In the genomic region with DNA sequence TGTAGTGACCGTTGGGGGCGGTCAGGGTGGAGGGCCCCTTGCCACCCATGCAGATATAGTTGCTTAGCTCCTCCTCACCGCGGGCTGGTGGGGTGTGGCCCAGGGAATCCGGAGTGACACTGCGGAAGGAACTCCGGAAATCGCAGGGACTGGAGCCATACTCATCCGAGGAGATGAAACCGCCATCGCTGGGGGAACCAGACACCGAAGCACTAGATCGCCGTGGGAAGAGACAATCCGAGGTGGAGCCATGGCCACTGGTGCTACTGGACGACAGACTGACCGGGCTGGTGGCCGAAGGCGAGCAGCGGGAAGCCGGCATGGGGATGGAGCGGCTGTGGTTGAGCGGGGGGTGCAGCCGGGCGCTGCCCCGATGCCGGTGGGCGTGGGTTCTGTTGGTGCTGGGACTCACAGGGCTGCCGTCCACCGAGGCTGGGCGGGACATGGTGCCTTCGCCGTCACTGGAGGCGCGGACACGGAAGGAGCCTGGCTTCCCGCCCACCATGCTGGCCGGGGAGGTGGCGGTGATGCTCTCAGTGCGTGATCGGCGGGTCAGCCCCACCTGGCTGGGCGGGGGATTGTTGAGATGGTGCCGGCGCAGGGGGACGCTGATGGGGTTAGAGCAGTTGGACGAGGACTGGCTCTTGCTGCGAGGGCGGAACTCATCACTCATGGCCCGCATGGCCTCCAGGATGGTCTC, we compare ENCODE assay signal across 8 cellular contexts. TPM values are rescaled to one million over a fixed set of nuclear protein-coding genes. Genes with fewer than 3 reads are reported as not detected.
DNase-seq lines count a peak whose midpoint lies in the region; ATAC-seq, FAIRE-seq and TF ChIP-seq lines count a peak whose summit lies in the region.

No MANE protein-coding gene starts in this region.

- no peaks in the 10 kb centered on the region for H3K9me3 ChIP-seq in hepatocyte (ENCODE audit: low read depth)

- no peak overlapping the region for H3K27ac ChIP-seq in hepatocyte

- H3K4me3 Mint-ChIP-seq in activated T-helper 1 cell treated with anti-CD3 and anti-CD28 coated beads, Interleukin-12 subunit alpha, Interleukin-12 subunit beta, Interleukin-2, Interleukin-4 antibody, amounts not matched to agents 30 ng/mL and 10 ng/mL and 1 ng/mL, durations not matched to agents 14 hours and 24 hours and 36 hours, result peak overlapping the region; percentile 87
- H3K4me3 Mint-ChIP-seq in stimulated activated effector memory CD8-positive, alpha-beta T cell treated with anti-CD3 and anti-CD28 coated beads, Interleukin-12 subunit alpha, Interleukin-12 subunit beta, amount 100 ng/mL, for 72 hours, result peak overlapping the region; percentile 75

- no peaks in the 10 kb centered on the region for H3K36me3 ChIP-seq in hepatocyte (replicated peaks; ENCODE audit: insufficient read depth, low read depth)

- peak overlapping the region; percentile 83 for H3K4me2 ChIP-seq in hepatocyte

- in situ Hi-C loops in GM13976 (cut with MboI; ENCODE audit: low sequenced_read_pairs, unreplicated experiment), result no loop called here

- TF ChIP-seq POLR2A in H54 (IDR thresholded peaks at IDR 0.05; ENCODE audit: low read depth, low read length), result no peak

- no peak overlapping the region for H3K27ac Mint-ChIP-seq in activated T-helper 1 cell treated with anti-CD3 and anti-CD28 coated beads, Interleukin-12 subunit alpha, Interleukin-12 subunit beta, Interleukin-2, Interleukin-4 antibody, amounts not matched to agents 30 ng/mL and 10 ng/mL and 1 ng/mL, durations not matched to agents 14 hours and 24 hours and 36 hours
- no peak overlapping the region for H3K27ac Mint-ChIP-seq in stimulated activated effector memory CD8-positive, alpha-beta T cell treated with anti-CD3 and anti-CD28 coated beads, Interleukin-12 subunit alpha, Interleukin-12 subunit beta, amount 100 ng/mL, for 72 hours

- no peaks in the 10 kb centered on the region for H3K9me2 ChIP-seq in hepatocyte (replicated peaks; ENCODE audit: insufficient read depth)

- no peaks in the 10 kb centered on the region for H3K9me3 Mint-ChIP-seq in activated T-helper 1 cell treated with anti-CD3 and anti-CD28 coated beads, Interleukin-12 subunit alpha, Interleukin-12 subunit beta, Interleukin-2, Interleukin-4 antibody, amounts not matched to agents 30 ng/mL and 10 ng/mL and 1 ng/mL, durations not matched to agents 14 hours and 24 hours and 36 hours
- H3K9me3 Mint-ChIP-seq in stimulated activated effector memory CD8-positive, alpha-beta T cell treated with anti-CD3 and anti-CD28 coated beads, Interleukin-12 subunit alpha, Interleukin-12 subunit beta, amount 100 ng/mL, for 72 hours, result no peaks in the 10 kb centered on the region

- peaks cover 71% of the 10 kb centered on the region for H3K79me2 ChIP-seq in hepatocyte

- FAIRE-seq in H54 (lab: Jason Lieb, UNC), result no peak

- H2AFZ ChIP-seq in hepatocyte, result no peak overlapping the region

- H3K4me3 ChIP-seq in hepatocyte, result no peak overlapping the region

- no peaks in the 10 kb centered on the region for H3K27me3 ChIP-seq in hepatocyte

- H3K4me1 ChIP-seq in hepatocyte (ENCODE audit: insufficient read depth), result peaks cover 37% of the 10 kb centered on the region

- peaks cover 18% of the 10 kb centered on the region for H4K20me1 ChIP-seq in hepatocyte (ENCODE audit: insufficient read depth, poor library complexity, severe bottlenecking)

- TF ChIP-seq CTCF in GM13976 (IDR thresholded peaks at IDR 0.05; ENCODE audit: borderline replicate concordance, control extremely low read depth, extremely low read depth, insufficient read depth, missing control alignments), result no peak
- no peak for TF ChIP-seq CTCF in hepatocyte (IDR thresholded peaks at IDR 0.05; ENCODE audit: poor library complexity)

- peaks cover 8% of the 10 kb centered on the region for H3K36me3 Mint-ChIP-seq in activated T-helper 1 cell treated with anti-CD3 and anti-CD28 coated beads, Interleukin-12 subunit alpha, Interleukin-12 subunit beta, Interleukin-2, Interleukin-4 antibody, amounts not matched to agents 30 ng/mL and 10 ng/mL and 1 ng/mL, durations not matched to agents 14 hours and 24 hours and 36 hours (ENCODE audit: low read depth)
- no peaks in the 10 kb centered on the region for H3K36me3 Mint-ChIP-seq in stimulated activated effector memory CD8-positive, alpha-beta T cell treated with anti-CD3 and anti-CD28 coated beads, Interleukin-12 subunit alpha, Interleukin-12 subunit beta, amount 100 ng/mL, for 72 hours

- DNase-seq in GM13976 (ENCODE audit: low spot score), result peak; percentile 16
- DNase-seq in activated T-helper 1 cell treated with anti-CD3 and anti-CD28 coated beads, Interleukin-12 subunit alpha, Interleukin-12 subunit beta, Interleukin-2, Interleukin-4 antibody, amounts not matched to agents 30 ng/mL and 10 ng/mL and 1 ng/mL, durations not matched to agents 14 hours and 24 hours and 36 hours (ENCODE audit: low spot score), result no peak
- peak; percentile 19 for DNase-seq in hepatocyte (ENCODE audit: low spot score)
- DNase-seq in stimulated activated effector memory CD8-positive, alpha-beta T cell treated with anti-CD3 and anti-CD28 coated beads, Interleukin-12 subunit alpha, Interleukin-12 subunit beta, amount 100 ng/mL, for 72 hours (ENCODE audit: low spot score in 2 of 2), result no peak
- no peak for DNase-seq in stimulated activated CD4-positive, alpha-beta T cell treated with anti-CD3 and anti-CD28 coated beads, Interleukin-4, amount 100 ng/mL, for 4 hours
- no peak for DNase-seq in H54 (ENCODE audit: insufficient read length, low spot score)
- DNase-seq in hippocampal formation (lab: John Stamatoyannopoulos, UW), result no peak
- DNase-seq in NCI-H524 treated with DMSO at 0.1 percent for 48 hours (lab: John Stamatoyannopoulos, UW), result no peak

- intact Hi-C loops in activated T-helper 1 cell treated with anti-CD3 and anti-CD28 coated beads, Interleukin-12 subunit alpha, Interleukin-12 subunit beta, Interleukin-2, Interleukin-4 antibody, amounts not matched to agents 30 ng/mL and 10 ng/mL and 1 ng/mL, durations not matched to agents 14 hours and 24 hours and 36 hours (cut with micrococcal nuclease), result loop anchor here (10.0 kb wide), 1 partner anchor 1863 kb away; no protein-coding TSS in a partner anchor

- H3K27me3 Mint-ChIP-seq in activated T-helper 1 cell treated with anti-CD3 and anti-CD28 coated beads, Interleukin-12 subunit alpha, Interleukin-12 subunit beta, Interleukin-2, Interleukin-4 antibody, amounts not matched to agents 30 ng/mL and 10 ng/mL and 1 ng/mL, durations not matched to agents 14 hours and 24 hours and 36 hours (ENCODE audit: insufficient read depth), result no peaks in the 10 kb centered on the region

- peaks cover 49% of the 10 kb centered on the region for H3K4me1 Mint-ChIP-seq in activated T-helper 1 cell treated with anti-CD3 and anti-CD28 coated beads, Interleukin-12 subunit alpha, Interleukin-12 subunit beta, Interleukin-2, Interleukin-4 antibody, amounts not matched to agents 30 ng/mL and 10 ng/mL and 1 ng/mL, durations not matched to agents 14 hours and 24 hours and 36 hours (ENCODE audit: low read depth)
- H3K4me1 Mint-ChIP-seq in stimulated activated effector memory CD8-positive, alpha-beta T cell treated with anti-CD3 and anti-CD28 coated beads, Interleukin-12 subunit alpha, Interleukin-12 subunit beta, amount 100 ng/mL, for 72 hours, result peaks cover 36% of the 10 kb centered on the region

- no peak for ATAC-seq in stimulated activated effector memory CD8-positive, alpha-beta T cell treated with anti-CD3 and anti-CD28 coated beads, Interleukin-12 subunit alpha, Interleukin-12 subunit beta, amount 100 ng/mL, for 72 hours

- WGBS in hepatocyte (ENCODE audit: low lambda C conversion rate, missing lambda C conversion rate), result 96% methylated on average over 34 of the region's 50 CpGs

RNA-seq across cellular contexts. Expression of a gene that starts 2.2 kb away (rescaled TPM):
- total RNA-seq in activated T-helper 1 cell treated with anti-CD3 and anti-CD28 coated beads, Interleukin-12 subunit alpha, Interleukin-12 subunit beta, Interleukin-2, Interleukin-4 antibody, amounts not matched to agents 30 ng/mL and 10 ng/mL and 1 ng/mL, durations not matched to agents 14 hours and 24 hours and 36 hours, result 3.8 and 4.2 TPM in 2 replicates
- 20.1 and 25.6 TPM in 2 replicates for total RNA-seq in hepatocyte
- 10.9 and 12.5 TPM in 2 replicates for polyA plus RNA-seq in hepatocyte

RNA-seq across cellular contexts. Expression of a gene that starts 38.4 kb away (rescaled TPM):
- total RNA-seq in activated T-helper 1 cell treated with anti-CD3 and anti-CD28 coated beads, Interleukin-12 subunit alpha, Interleukin-12 subunit beta, Interleukin-2, Interleukin-4 antibody, amounts not matched to agents 30 ng/mL and 10 ng/mL and 1 ng/mL, durations not matched to agents 14 hours and 24 hours and 36 hours, result 39.9 and 48.0 TPM in 2 replicates
- 16.2 and 20.1 TPM in 2 replicates for total RNA-seq in hepatocyte
- 13.1 and 20.9 TPM in 2 replicates for polyA plus RNA-seq in hepatocyte

Comparison
In these comparisons a context has a peak if more than half of its experiments do, and no peak if none do; other contexts are left out.
1. DNase-seq: peak in GM13976 (single experiment) and hepatocyte (single experiment); none in activated T-helper 1 cell treated with anti-CD3 and anti-CD28 coated beads, Interleukin-12 subunit alpha, Interleukin-12 subunit beta, Interleukin-2, Interleukin-4 antibody, amounts not matched to agents 30 ng/mL and 10 ng/mL and 1 ng/mL, durations not matched to agents 14 hours and 24 hours and 36 hours (single experiment), stimulated activated effector memory CD8-positive, alpha-beta T cell treated with anti-CD3 and anti-CD28 coated beads, Interleukin-12 subunit alpha, Interleukin-12 subunit beta, amount 100 ng/mL, for 72 hours (0 of 2), stimulated activated CD4-positive, alpha-beta T cell treated with anti-CD3 and anti-CD28 coated beads, Interleukin-4, amount 100 ng/mL, for 4 hours (0 of 2), H54 (single experiment), hippocampal formation (0 of 2) and NCI-H524 treated with DMSO at 0.1 percent for 48 hours (single experiment).